9 cellular contexts compared by ENCODE assay signal in genomic region chr7:28748934-28749584, GRCh38.
A peak's percentile ranks its signal among the peaks of the same experiment; 100 is the strongest.
DNase-seq lines count a peak whose midpoint lies in the region; ATAC-seq and TF ChIP-seq lines count a peak whose summit lies in the region.
"Had no signal": no experiment of that assay in that cellular context is flagged by ENCODE, and none has a peak within 500 bp of the region (broad histone marks: within the 10 kb centered on the region; RNA-seq: fewer than 3 reads in every experiment).

No MANE protein-coding gene starts in this region.

- ATAC-seq in GM18511 (IDR thresholded peaks at IDR 0.05; ENCODE audit: unreplicated experiment) = peak; percentile 77
- ATAC-seq in HG03442 (IDR thresholded peaks at IDR 0.05; ENCODE audit: unreplicated experiment) = peak; percentile 79
- ATAC-seq in naive thymus-derived CD8-positive, alpha-beta T cell = peak; percentile 59 to 63
- ATAC-seq in HG03354 (IDR thresholded peaks at IDR 0.05; ENCODE audit: poor library complexity, severe bottlenecking, unreplicated experiment) = no peak
- ATAC-seq in activated CD4-positive, CD25-positive, alpha-beta regulatory T cell treated with anti-CD3 and anti-CD28 coated beads, Interleukin-2, amount 50 U/mL, for 24 hours = no peak

- WGBS in ovary, 3 donors = 89 to 95% (median 93%) methylated on average over 5 of the region's 5 CpGs

- no peak overlapping the region for H3K4me3 ChIP-seq in ovary

- peak overlapping the region in 3 of 10 donors; percentile 21 to 77 (median 39) for H3K27ac Mint-ChIP-seq in naive thymus-derived CD8-positive, alpha-beta T cell
- H3K27ac Mint-ChIP-seq: activated naive CD8-positive, alpha-beta T cell had no signal

- no peak for TF ChIP-seq POLR2A in ovary (IDR thresholded peaks at IDR 0.05)

- H3K4me1 ChIP-seq in ovary (ENCODE audit: insufficient read depth) = no peaks in the 10 kb centered on the region

- H3K27me3 ChIP-seq in ovary = no peaks in the 10 kb centered on the region

- no peaks in the 10 kb centered on the region for H3K9me3 Mint-ChIP-seq in naive thymus-derived CD8-positive, alpha-beta T cell

- DNase-seq in UCSD-AML1 (lab: John Stamatoyannopoulos, UW; ENCODE audit: unreplicated experiment) = peak; percentile 5
- peak in 2 of 10 donors; percentile 6 to 19 for DNase-seq in naive thymus-derived CD8-positive, alpha-beta T cell
- no peak for DNase-seq in central memory CD4-positive, alpha-beta T cell
- no peak for DNase-seq in ovary

- no peak for TF ChIP-seq CTCF in ovary (IDR thresholded peaks at IDR 0.05)

- H3K27ac ChIP-seq in ovary = no peak overlapping the region

- H3K4me1 Mint-ChIP-seq in naive thymus-derived CD8-positive, alpha-beta T cell = peaks cover 2 to 5% (median 3%) of the 10 kb centered on the region in 4 donors

- no peak for TF ChIP-seq EP300 in ovary (IDR thresholded peaks at IDR 0.05)

- no peaks in the 10 kb centered on the region for H3K27me3 Mint-ChIP-seq in naive thymus-derived CD8-positive, alpha-beta T cell
- H3K27me3 Mint-ChIP-seq: activated naive CD8-positive, alpha-beta T cell had no signal

- H3K4me3 Mint-ChIP-seq in naive thymus-derived CD8-positive, alpha-beta T cell = no peak overlapping the region
- H3K4me3 Mint-ChIP-seq: activated naive CD8-positive, alpha-beta T cell had no signal

- intact Hi-C loops in ovary (cut with DNase I) = no loop called here

- no peaks in the 10 kb centered on the region for H3K36me3 ChIP-seq in ovary

- POLR2A ChIA-PET in naive thymus-derived CD8-positive, alpha-beta T cell (lab: Charles Lee) = interaction anchor here (0.6 kb wide), 1 partner anchor 17 kb away, joined by 4 read pairs; no protein-coding TSS in a partner anchor

- no peaks in the 10 kb centered on the region for H3K9me3 ChIP-seq in ovary

- H3K36me3 Mint-ChIP-seq in naive thymus-derived CD8-positive, alpha-beta T cell = no peaks in the 10 kb centered on the region
- H3K36me3 Mint-ChIP-seq: activated naive CD8-positive, alpha-beta T cell had no signal

Comparison
In these comparisons a context has a peak if more than half of its experiments do, and no peak if none do; other contexts are left out.
1. ATAC-seq: peak in GM18511 (single experiment), HG03442 (single experiment) and naive thymus-derived CD8-positive, alpha-beta T cell (2 of 2); none in HG03354 (single experiment) and activated CD4-positive, CD25-positive, alpha-beta regulatory T cell treated with anti-CD3 and anti-CD28 coated beads, Interleukin-2, amount 50 U/mL, for 24 hours (0 of 2).